ENCODE assay signal across 9 cellular contexts in genomic region chr1:19405195-19405760, GRCh38.
DNase-seq lines count a peak whose midpoint lies in the region; ATAC-seq and TF ChIP-seq lines count a peak whose summit lies in the region.
"Had no signal": no experiment of that assay in that cellular context is flagged by ENCODE, and none has a peak within 500 bp of the region (broad histone marks: within the 10 kb centered on the region; RNA-seq: fewer than 3 reads in every experiment).

No MANE protein-coding gene starts in this region.

- H3K27ac Mint-ChIP-seq in nephron: peak overlapping the region; percentile 58 to 88 (median 81)
- H3K27ac Mint-ChIP-seq: activated T-helper 2 cell treated with anti-CD3 and anti-CD28 coated beads, Interferon-gamma antibody, Interleukin-2, Interleukin-4, amounts not matched to agents 10 μg/mL and 5 μg/mL and 100 μg/mL, durations not matched to agents 14 hours and 24 hours and 36 hours had no signal

- peaks cover 5% of the 10 kb centered on the region for H3K36me3 Mint-ChIP-seq in nephron (ENCODE audit: low read depth)

- H3K27ac ChIP-seq in colonic mucosa (peak overlapping the region; percentile 56), thyroid gland (no peak overlapping the region), aorta (ENCODE audit: low read depth in 1 of 2, low read length in 2 of 2) (no peak overlapping the region), coronary artery (no peak overlapping the region)

- H3K4me3 ChIP-seq in colonic mucosa (no peak overlapping the region), thyroid gland (replicated peaks in 1 of 3) (no peak overlapping the region), aorta (ENCODE audit: low read length in 2 of 2) (no peak overlapping the region), coronary artery (no peak overlapping the region)

- H3K9ac ChIP-seq in colonic mucosa (ENCODE audit: low read depth in 2 of 2, low read length in 2 of 2): no peak overlapping the region

- H3K27me3 ChIP-seq in colonic mucosa: no peaks in the 10 kb centered on the region
- H3K27me3 ChIP-seq in thyroid gland: no peaks in the 10 kb centered on the region
- H3K27me3 ChIP-seq in aorta (ENCODE audit: control insufficient read depth in 1 of 2, insufficient read depth in 2 of 2, low read length in 1 of 2): no peaks in the 10 kb centered on the region

- intact Hi-C loops in colonic mucosa (cut with DNase I) (no loop called here), thyroid gland (cut with DNase I) (no loop called here), aorta (cut with DNase I) (no loop called here)

- H3K4me1 ChIP-seq in colonic mucosa (no peaks in the 10 kb centered on the region), thyroid gland (peaks cover 24 to 38% of the 10 kb centered on the region in 2 donors), aorta (ENCODE audit: control insufficient read depth in 1 of 2, insufficient read depth in 2 of 2, low read length in 2 of 2) (peaks cover 0 to 6% of the 10 kb centered on the region in 2 donors)

- TF ChIP-seq CTCF in colonic mucosa (IDR thresholded peaks at IDR 0.05) (no peak), nephron (IDR thresholded peaks at IDR 0.05; ENCODE audit: unreplicated experiment in 3 of 3) (peak in 2 of 3 experiments; percentile 26 to 32), thyroid gland (IDR thresholded peaks at IDR 0.05) (no peak), coronary artery (IDR thresholded peaks at IDR 0.05) (no peak)

- peaks cover 84% of the 10 kb centered on the region for H3K4me1 Mint-ChIP-seq in nephron

- no peak for TF ChIP-seq POLR2A in thyroid gland (IDR thresholded peaks at IDR 0.05)

- ATAC-seq in GM21381 (IDR thresholded peaks at IDR 0.05; ENCODE audit: unreplicated experiment): no peak
- no peak for ATAC-seq in aorta (ENCODE audit: low FRiP score)

- DNase-seq in D341Med (ENCODE audit: low spot score) (peak; percentile 80), NCI-H2196 treated with DMSO at 0.1 percent for 48 hours (lab: John Stamatoyannopoulos, UW; ENCODE audit: unreplicated experiment) (peak; percentile 76), colonic mucosa (no peak), thyroid gland (no peak), aorta (no peak), coronary artery (ENCODE audit: low spot score) (no peak)

- peak overlapping the region in 1 of 3 experiments; percentile 25 for H3K4me3 Mint-ChIP-seq in nephron

- H3K36me3 ChIP-seq in colonic mucosa (no peaks in the 10 kb centered on the region), thyroid gland (no peaks in the 10 kb centered on the region), aorta (ENCODE audit: control insufficient read depth in 1 of 2, insufficient read depth in 2 of 2, low read length in 1 of 2) (no peaks in the 10 kb centered on the region)

- no peaks in the 10 kb centered on the region for H3K27me3 Mint-ChIP-seq in nephron (ENCODE audit: low read depth)

- H3K9me3 ChIP-seq in colonic mucosa (no peaks in the 10 kb centered on the region), thyroid gland (no peaks in the 10 kb centered on the region), aorta (ENCODE audit: control insufficient read depth, low read length) (no peaks in the 10 kb centered on the region)

- H3K9me3 Mint-ChIP-seq in nephron: no peaks in the 10 kb centered on the region
- H3K9me3 Mint-ChIP-seq: activated T-helper 2 cell treated with anti-CD3 and anti-CD28 coated beads, Interferon-gamma antibody, Interleukin-2, Interleukin-4, amounts not matched to agents 10 μg/mL and 5 μg/mL and 100 μg/mL, durations not matched to agents 14 hours and 24 hours and 36 hours had no signal

- 78 to 80% methylated on average over 10 of the region's 10 CpGs for WGBS in thyroid gland, 2 donors
- WGBS in aorta, 2 donors: 60 to 65% methylated on average over 10 of the region's 10 CpGs

Comparison
In these comparisons a context has a peak if more than half of its experiments do, and no peak if none do; other contexts are left out.
1. DNase-seq: peak in D341Med (single experiment) and NCI-H2196 treated with DMSO at 0.1 percent for 48 hours (single experiment); none in colonic mucosa (single experiment), thyroid gland (0 of 2), aorta (0 of 2) and coronary artery (single experiment).
2. CTCF ChIP-seq: peak in nephron (2 of 3); none in colonic mucosa (single experiment), thyroid gland (0 of 6) and coronary artery (single experiment).